ENCODE assay signal across 1 cellular context in genomic region chr5:36602711-36603321, GRCh38.
TF ChIP-seq lines count a peak whose summit lies in the region.

No MANE protein-coding gene starts in this region.

TF ChIP-seq in HepG2, 621 proteins besides CTCF, POLR2A, EP300 and RAD21 (continued from another document):
- TF ChIP-seq, protein P1, sequence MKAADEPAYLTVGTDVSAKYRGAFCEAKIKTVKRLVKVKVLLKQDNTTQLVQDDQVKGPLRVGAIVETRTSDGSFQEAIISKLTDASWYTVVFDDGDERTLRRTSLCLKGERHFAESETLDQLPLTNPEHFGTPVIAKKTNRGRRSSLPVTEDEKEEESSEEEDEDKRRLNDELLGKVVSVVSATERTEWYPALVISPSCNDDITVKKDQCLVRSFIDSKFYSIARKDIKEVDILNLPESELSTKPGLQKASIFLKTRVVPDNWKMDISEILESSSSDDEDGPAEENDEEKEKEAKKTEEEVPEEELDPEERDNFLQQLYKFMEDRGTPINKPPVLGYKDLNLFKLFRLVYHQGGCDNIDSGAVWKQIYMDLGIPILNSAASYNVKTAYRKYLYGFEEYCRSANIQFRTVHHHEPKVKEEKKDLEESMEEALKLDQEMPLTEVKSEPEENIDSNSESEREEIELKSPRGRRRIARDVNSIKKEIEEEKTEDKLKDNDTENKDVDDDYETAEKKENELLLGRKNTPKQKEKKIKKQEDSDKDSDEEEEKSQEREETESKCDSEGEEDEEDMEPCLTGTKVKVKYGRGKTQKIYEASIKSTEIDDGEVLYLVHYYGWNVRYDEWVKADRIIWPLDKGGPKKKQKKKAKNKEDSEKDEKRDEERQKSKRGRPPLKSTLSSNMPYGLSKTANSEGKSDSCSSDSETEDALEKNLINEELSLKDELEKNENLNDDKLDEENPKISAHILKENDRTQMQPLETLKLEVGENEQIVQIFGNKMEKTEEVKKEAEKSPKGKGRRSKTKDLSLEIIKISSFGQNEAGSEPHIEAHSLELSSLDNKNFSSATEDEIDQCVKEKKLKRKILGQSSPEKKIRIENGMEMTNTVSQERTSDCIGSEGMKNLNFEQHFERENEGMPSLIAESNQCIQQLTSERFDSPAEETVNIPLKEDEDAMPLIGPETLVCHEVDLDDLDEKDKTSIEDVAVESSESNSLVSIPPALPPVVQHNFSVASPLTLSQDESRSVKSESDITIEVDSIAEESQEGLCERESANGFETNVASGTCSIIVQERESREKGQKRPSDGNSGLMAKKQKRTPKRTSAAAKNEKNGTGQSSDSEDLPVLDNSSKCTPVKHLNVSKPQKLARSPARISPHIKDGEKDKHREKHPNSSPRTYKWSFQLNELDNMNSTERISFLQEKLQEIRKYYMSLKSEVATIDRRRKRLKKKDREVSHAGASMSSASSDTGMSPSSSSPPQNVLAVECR (CRISPR knock-in tag; IDR thresholded peaks at IDR 0.05; ENCODE audit: borderline replicate concordance) = no peak
- TF ChIP-seq ZNF878 (CRISPR knock-in tag; IDR thresholded peaks at IDR 0.05) = no peak
